ENCODE assay signal across 25 cellular contexts in the genomic region with DNA sequence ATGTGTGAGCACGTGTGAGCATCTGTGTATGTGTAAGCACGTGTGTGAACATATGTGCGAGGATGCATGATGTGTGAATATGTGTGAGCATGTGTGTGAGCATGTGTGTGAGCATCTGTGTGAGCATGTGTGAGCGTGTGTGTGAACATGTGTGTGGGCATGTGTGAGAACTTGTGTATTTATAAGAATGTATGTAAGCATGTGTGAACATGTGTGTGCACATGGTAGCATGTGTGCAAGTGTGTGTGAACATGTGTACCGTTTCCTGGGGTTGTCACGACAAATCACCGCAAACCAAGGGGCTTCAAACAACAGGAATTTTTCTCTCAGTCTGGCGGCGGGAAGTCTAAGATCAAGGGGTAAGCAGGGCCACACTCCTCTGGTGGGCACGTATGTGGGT.
"Had no signal": no experiment of that assay in that cellular context is flagged by ENCODE, and none has a peak within 500 bp of the region (broad histone marks: within the 10 kb centered on the region; RNA-seq: fewer than 3 reads in every experiment).

No MANE protein-coding gene starts in this region.

- H3K36me3 ChIP-seq: colonic mucosa, esophagus squamous epithelium, gastrocnemius medialis, heart left ventricle, left lung, lower lobe of right lung had no signal

- DNase-seq: colonic mucosa; cortex of kidney; effector CD8-positive, alpha-beta T cell; effector memory CD8-positive, alpha-beta T cell; endodermal cell; erythroblast; esophagus squamous epithelium; foreskin fibroblast; foreskin melanocyte; gastrocnemius medialis; heart left ventricle; immature natural killer cell; left cardiac atrium; left ventricle myocardium superior; lower lobe of right lung; mesenchymal stem cell; mucosa of descending colon; naive B cell had no signal

- H3K27ac ChIP-seq: colonic mucosa, epithelial cell of prostate, esophagus squamous epithelium, gastrocnemius medialis, heart left ventricle, hepatocyte, left lung, lower lobe of right lung had no signal

- H3K27me3 ChIP-seq: colonic mucosa, esophagus squamous epithelium, hepatocyte had no signal

- H3K9me3 ChIP-seq: colonic mucosa, esophagus squamous epithelium, gastrocnemius medialis, heart left ventricle, left lung, lower lobe of right lung, mucosa of descending colon had no signal

- ATAC-seq: effector memory CD8-positive, alpha-beta T cell; esophagus mucosa; gastrocnemius medialis; heart left ventricle; left cardiac atrium; left lung; left ventricle myocardium superior; lower lobe of right lung; mucosa of descending colon had no signal

- H3K79me2 ChIP-seq: hepatocyte had no signal

- H2AFZ ChIP-seq: hepatocyte had no signal

- FAIRE-seq: endometrium, islet of Langerhans, keratinocyte had no signal

- H3K4me1 ChIP-seq: colonic mucosa, esophagus squamous epithelium, gastrocnemius medialis, heart left ventricle, left lung, lower lobe of right lung had no signal

- H3K4me3 ChIP-seq: colonic mucosa, esophagus squamous epithelium, gastrocnemius medialis, heart left ventricle, hepatocyte, left lung, lower lobe of right lung, mucosa of descending colon had no signal

- H3K4me2 ChIP-seq: hepatocyte had no signal
